In the genomic region with DNA sequence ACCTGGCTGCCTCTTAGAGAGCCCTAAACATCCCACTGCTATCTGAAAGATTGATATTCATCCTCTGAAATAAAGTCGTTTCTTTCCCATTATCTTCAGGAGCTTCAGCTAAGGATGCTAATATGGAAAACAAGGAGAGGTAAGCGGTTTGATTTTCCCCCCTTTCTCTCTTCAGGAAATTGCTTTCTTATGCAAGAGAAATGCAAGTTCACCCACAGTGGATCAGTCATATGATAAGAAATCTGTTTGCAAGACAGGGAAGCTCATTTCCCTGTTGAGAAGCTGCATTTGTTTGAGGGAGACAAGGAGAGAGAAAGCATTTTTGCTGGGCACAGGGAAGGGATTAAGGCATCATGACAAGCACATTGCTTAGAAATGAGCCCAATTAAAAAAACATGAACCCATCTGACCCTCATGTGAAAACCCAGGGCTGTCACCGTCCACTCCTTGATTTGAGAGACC, we compare ENCODE assay signal across 13 cellular contexts. TPM values are rescaled to one million over a fixed set of nuclear protein-coding genes. Genes with fewer than 3 reads are reported as not detected.
DNase-seq lines count a peak whose midpoint lies in the region; ATAC-seq and TF ChIP-seq lines count a peak whose summit lies in the region.
"Had no signal": no experiment of that assay in that cellular context is flagged by ENCODE, and none has a peak within 500 bp of the region (broad histone marks: within the 10 kb centered on the region; RNA-seq: fewer than 3 reads in every experiment).

No MANE protein-coding gene starts in this region.

- TF ChIP-seq CTCF in WTC11 (IDR thresholded peaks at IDR 0.05): no peak
- no peak for TF ChIP-seq CTCF in glutamatergic neuron (IDR thresholded peaks at IDR 0.05; ENCODE audit: partially characterized antibody, unreplicated experiment)

- H3K27ac Mint-ChIP-seq in WTC11 (peak overlapping the region; percentile 99), glutamatergic neuron (ENCODE audit: unreplicated experiment) (no peak overlapping the region)
- H3K27ac Mint-ChIP-seq in T-helper 2 cell treated with Interferon-gamma antibody and Interleukin-4, amounts not matched to agents 5 μg/mL and 100 μg/mL, for 36 hours: no peak overlapping the region
- H3K27ac Mint-ChIP-seq: activated B cell treated with CpG ODN at 0.5 μM for 24 hours had no signal

- H3K36me3 Mint-ChIP-seq in WTC11: peaks cover 59% of the 10 kb centered on the region
- H3K36me3 Mint-ChIP-seq in glutamatergic neuron (ENCODE audit: unreplicated experiment): peaks cover 8% of the 10 kb centered on the region
- H3K36me3 Mint-ChIP-seq in T-helper 2 cell treated with Interferon-gamma antibody and Interleukin-4, amounts not matched to agents 5 μg/mL and 100 μg/mL, for 36 hours (ENCODE audit: low read depth): no peaks in the 10 kb centered on the region

- H3K4me3 ChIP-seq in skeletal muscle cell (ENCODE audit: low read depth, low read length): no peak overlapping the region

- H3K9me3 Mint-ChIP-seq in WTC11 (peaks cover 47% of the 10 kb centered on the region), glutamatergic neuron (ENCODE audit: unreplicated experiment) (peaks cover 7% of the 10 kb centered on the region)
- H3K9me3 Mint-ChIP-seq in T-helper 2 cell treated with Interferon-gamma antibody and Interleukin-4, amounts not matched to agents 5 μg/mL and 100 μg/mL, for 36 hours: no peaks in the 10 kb centered on the region

- POLR2A ChIA-PET in WTC11 (lab: Charles Lee): interaction anchor here (0.7 kb wide), 1 partner anchor 12 kb away, joined by 3 read pairs; no protein-coding TSS in a partner anchor

- peak; percentile 13 for DNase-seq in CD1c-positive myeloid dendritic cell (ENCODE audit: extremely low spot score)
- DNase-seq in WTC11 (ENCODE audit: low spot score): no peak
- no peak for DNase-seq in glutamatergic neuron
- peak; percentile 2 for DNase-seq in skeletal muscle cell (ENCODE audit: low read depth)
- DNase-seq in HuH-7.5 (ENCODE audit: low spot score): no peak
- DNase-seq in NCI-H2081 treated with DMSO at 0.1 percent for 48 hours (lab: John Stamatoyannopoulos, UW): no peak
- no peak for DNase-seq in T-helper 2 cell treated with Interferon-gamma antibody and Interleukin-4, amounts not matched to agents 5 μg/mL and 100 μg/mL, for 36 hours (ENCODE audit: low spot score)
- DNase-seq: activated B cell treated with CpG ODN at 0.5 μM for 24 hours, Caco-2, NCI-H1694 treated with DMSO at 0.1 percent for 48 hours, PC-3 had no signal

- peaks cover 63% of the 10 kb centered on the region for H3K4me1 Mint-ChIP-seq in WTC11
- peaks cover 12% of the 10 kb centered on the region for H3K4me1 Mint-ChIP-seq in glutamatergic neuron (ENCODE audit: low read depth, unreplicated experiment)
- no peaks in the 10 kb centered on the region for H3K4me1 Mint-ChIP-seq in T-helper 2 cell treated with Interferon-gamma antibody and Interleukin-4, amounts not matched to agents 5 μg/mL and 100 μg/mL, for 36 hours (ENCODE audit: low read depth)
- H3K4me1 Mint-ChIP-seq: activated B cell treated with CpG ODN at 0.5 μM for 24 hours had no signal

- H3K27me3 Mint-ChIP-seq in WTC11 (ENCODE audit: low read depth) (peaks cover 16% of the 10 kb centered on the region; the same call in 1 of the 2 replicates), glutamatergic neuron (ENCODE audit: unreplicated experiment) (no peaks in the 10 kb centered on the region)
- H3K27me3 Mint-ChIP-seq in T-helper 2 cell treated with Interferon-gamma antibody and Interleukin-4, amounts not matched to agents 5 μg/mL and 100 μg/mL, for 36 hours (ENCODE audit: low read depth): no peaks in the 10 kb centered on the region
- H3K27me3 Mint-ChIP-seq: activated B cell treated with CpG ODN at 0.5 μM for 24 hours had no signal

- CTCF ChIA-PET in WTC11 (lab: Charles Lee): interaction anchor here (1.2 to 3.3 kb wide), 7 partner anchors 22 to 647 kb away, joined by 3 to 16 read pairs (median 5); no protein-coding TSS in a partner anchor

- H3K4me3 Mint-ChIP-seq in WTC11 (peak overlapping the region; percentile 49), glutamatergic neuron (ENCODE audit: unreplicated experiment) (peak overlapping the region; percentile 14)
- H3K4me3 Mint-ChIP-seq in T-helper 2 cell treated with Interferon-gamma antibody and Interleukin-4, amounts not matched to agents 5 μg/mL and 100 μg/mL, for 36 hours: no peak overlapping the region
- H3K4me3 Mint-ChIP-seq: activated B cell treated with CpG ODN at 0.5 μM for 24 hours, neural crest cell had no signal

- ATAC-seq in WTC11 (peak; percentile 41), HG03159 (IDR thresholded peaks at IDR 0.05; ENCODE audit: unreplicated experiment) (no peak)
- ATAC-seq: PC-3 had no signal

TF ChIP-seq in WTC11, 78 proteins besides CTCF, POLR2A, EP300 and RAD21 (continues in another document):
- TF ChIP-seq, protein P1, sequence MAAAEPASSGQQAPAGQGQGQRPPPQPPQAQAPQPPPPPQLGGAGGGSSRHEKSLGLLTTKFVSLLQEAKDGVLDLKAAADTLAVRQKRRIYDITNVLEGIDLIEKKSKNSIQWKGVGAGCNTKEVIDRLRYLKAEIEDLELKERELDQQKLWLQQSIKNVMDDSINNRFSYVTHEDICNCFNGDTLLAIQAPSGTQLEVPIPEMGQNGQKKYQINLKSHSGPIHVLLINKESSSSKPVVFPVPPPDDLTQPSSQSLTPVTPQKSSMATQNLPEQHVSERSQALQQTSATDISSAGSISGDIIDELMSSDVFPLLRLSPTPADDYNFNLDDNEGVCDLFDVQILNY (CRISPR knock-in tag; IDR thresholded peaks at IDR 0.05): 0 out of 2 replicates have a peak, but pooled peaks have one; percentile 47
- no peak for TF ChIP-seq ZNF416 (CRISPR knock-in tag; IDR thresholded peaks at IDR 0.05)
- TF ChIP-seq FOXP1 (CRISPR knock-in tag; IDR thresholded peaks at IDR 0.05; ENCODE audit: borderline replicate concordance): no peak
- TF ChIP-seq, protein P2, sequence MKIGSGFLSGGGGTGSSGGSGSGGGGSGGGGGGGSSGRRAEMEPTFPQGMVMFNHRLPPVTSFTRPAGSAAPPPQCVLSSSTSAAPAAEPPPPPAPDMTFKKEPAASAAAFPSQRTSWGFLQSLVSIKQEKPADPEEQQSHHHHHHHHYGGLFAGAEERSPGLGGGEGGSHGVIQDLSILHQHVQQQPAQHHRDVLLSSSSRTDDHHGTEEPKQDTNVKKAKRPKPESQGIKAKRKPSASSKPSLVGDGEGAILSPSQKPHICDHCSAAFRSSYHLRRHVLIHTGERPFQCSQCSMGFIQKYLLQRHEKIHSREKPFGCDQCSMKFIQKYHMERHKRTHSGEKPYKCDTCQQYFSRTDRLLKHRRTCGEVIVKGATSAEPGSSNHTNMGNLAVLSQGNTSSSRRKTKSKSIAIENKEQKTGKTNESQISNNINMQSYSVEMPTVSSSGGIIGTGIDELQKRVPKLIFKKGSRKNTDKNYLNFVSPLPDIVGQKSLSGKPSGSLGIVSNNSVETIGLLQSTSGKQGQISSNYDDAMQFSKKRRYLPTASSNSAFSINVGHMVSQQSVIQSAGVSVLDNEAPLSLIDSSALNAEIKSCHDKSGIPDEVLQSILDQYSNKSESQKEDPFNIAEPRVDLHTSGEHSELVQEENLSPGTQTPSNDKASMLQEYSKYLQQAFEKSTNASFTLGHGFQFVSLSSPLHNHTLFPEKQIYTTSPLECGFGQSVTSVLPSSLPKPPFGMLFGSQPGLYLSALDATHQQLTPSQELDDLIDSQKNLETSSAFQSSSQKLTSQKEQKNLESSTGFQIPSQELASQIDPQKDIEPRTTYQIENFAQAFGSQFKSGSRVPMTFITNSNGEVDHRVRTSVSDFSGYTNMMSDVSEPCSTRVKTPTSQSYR (CRISPR knock-in tag; IDR thresholded peaks at IDR 0.05): peak; percentile 68; the same call in 1 of the 2 replicates
- no peak for TF ChIP-seq PRRX2 (CRISPR knock-in tag; IDR thresholded peaks at IDR 0.05)
- TF ChIP-seq, protein P3, sequence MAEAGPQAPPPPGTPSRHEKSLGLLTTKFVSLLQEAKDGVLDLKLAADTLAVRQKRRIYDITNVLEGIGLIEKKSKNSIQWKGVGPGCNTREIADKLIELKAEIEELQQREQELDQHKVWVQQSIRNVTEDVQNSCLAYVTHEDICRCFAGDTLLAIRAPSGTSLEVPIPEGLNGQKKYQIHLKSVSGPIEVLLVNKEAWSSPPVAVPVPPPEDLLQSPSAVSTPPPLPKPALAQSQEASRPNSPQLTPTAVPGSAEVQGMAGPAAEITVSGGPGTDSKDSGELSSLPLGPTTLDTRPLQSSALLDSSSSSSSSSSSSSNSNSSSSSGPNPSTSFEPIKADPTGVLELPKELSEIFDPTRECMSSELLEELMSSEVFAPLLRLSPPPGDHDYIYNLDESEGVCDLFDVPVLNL (CRISPR knock-in tag; IDR thresholded peaks at IDR 0.05; ENCODE audit: borderline replicate concordance, low read depth): no peak
- TF ChIP-seq SMAD4 (CRISPR knock-in tag; IDR thresholded peaks at IDR 0.05): no peak
- no peak for TF ChIP-seq IRF2 (CRISPR knock-in tag; IDR thresholded peaks at IDR 0.05; ENCODE audit: borderline replicate concordance, low read depth)
- no peak for TF ChIP-seq ELF4 (CRISPR knock-in tag; IDR thresholded peaks at IDR 0.05; ENCODE audit: low read depth)
- TF ChIP-seq NFATC4 (CRISPR knock-in tag; IDR thresholded peaks at IDR 0.05): no peak
- no peak for TF ChIP-seq ZNF121 (CRISPR knock-in tag; IDR thresholded peaks at IDR 0.05)
- TF ChIP-seq, protein P4, sequence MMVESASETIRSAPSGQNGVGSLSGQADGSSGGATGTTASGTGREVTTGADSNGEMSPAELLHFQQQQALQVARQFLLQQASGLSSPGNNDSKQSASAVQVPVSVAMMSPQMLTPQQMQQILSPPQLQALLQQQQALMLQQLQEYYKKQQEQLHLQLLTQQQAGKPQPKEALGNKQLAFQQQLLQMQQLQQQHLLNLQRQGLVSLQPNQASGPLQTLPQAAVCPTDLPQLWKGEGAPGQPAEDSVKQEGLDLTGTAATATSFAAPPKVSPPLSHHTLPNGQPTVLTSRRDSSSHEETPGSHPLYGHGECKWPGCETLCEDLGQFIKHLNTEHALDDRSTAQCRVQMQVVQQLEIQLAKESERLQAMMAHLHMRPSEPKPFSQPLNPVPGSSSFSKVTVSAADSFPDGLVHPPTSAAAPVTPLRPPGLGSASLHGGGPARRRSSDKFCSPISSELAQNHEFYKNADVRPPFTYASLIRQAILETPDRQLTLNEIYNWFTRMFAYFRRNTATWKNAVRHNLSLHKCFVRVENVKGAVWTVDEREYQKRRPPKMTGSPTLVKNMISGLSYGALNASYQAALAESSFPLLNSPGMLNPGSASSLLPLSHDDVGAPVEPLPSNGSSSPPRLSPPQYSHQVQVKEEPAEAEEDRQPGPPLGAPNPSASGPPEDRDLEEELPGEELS (CRISPR knock-in tag; IDR thresholded peaks at IDR 0.05): peak; percentile 72; the same call in 1 of the 2 replicates
- TF ChIP-seq GRHL2 (CRISPR knock-in tag; IDR thresholded peaks at IDR 0.05; ENCODE audit: insufficient replicate concordance, severe bottlenecking): no peak

RNA-seq across cellular contexts. Expression of a gene that starts 53.7 kb away (rescaled TPM):
- total RNA-seq in WTC11 (2021): 117 to 123 TPM (median 120 TPM) in 3 replicates
- total RNA-seq in glutamatergic neuron (ENCODE audit: unreplicated experiment): 62.7 TPM

Comparison
In these comparisons a context has a peak if more than half of its experiments do, and no peak if none do; other contexts are left out.
1. DNase-seq: peak in CD1c-positive myeloid dendritic cell (single experiment) and skeletal muscle cell (single experiment); none in WTC11 (single experiment), glutamatergic neuron (single experiment), HuH-7.5 (single experiment), NCI-H2081 treated with DMSO at 0.1 percent for 48 hours (single experiment) and T-helper 2 cell treated with Interferon-gamma antibody and Interleukin-4, amounts not matched to agents 5 μg/mL and 100 μg/mL, for 36 hours (single experiment).